9 cellular contexts compared by ENCODE assay signal in genomic region chr1:227946624-227947424, GRCh38. TPM values are rescaled to one million over a fixed set of nuclear protein-coding genes. Genes with fewer than 3 reads are reported as not detected.
DNase-seq lines count a peak whose midpoint lies in the region; ATAC-seq, FAIRE-seq and TF ChIP-seq lines count a peak whose summit lies in the region.
"Had no signal": no experiment of that assay in that cellular context is flagged by ENCODE, and none has a peak within 500 bp of the region (broad histone marks: within the 10 kb centered on the region; RNA-seq: fewer than 3 reads in every experiment).

No MANE protein-coding gene starts in this region.

- H2AFZ ChIP-seq in keratinocyte (ENCODE audit: control insufficient read depth, low read length) = peak overlapping the region; percentile 51

- FAIRE-seq in keratinocyte (lab: Jason Lieb, UNC) (peak; percentile 29), RCC 7860 (lab: Jason Lieb, UNC) (no peak)

- no peaks in the 10 kb centered on the region for H3K27me3 ChIP-seq in WERI-Rb-1 (ENCODE audit: insufficient read depth, low read depth, severe bottlenecking)
- peaks cover 11% of the 10 kb centered on the region for H3K27me3 ChIP-seq in keratinocyte (ENCODE audit: control insufficient read depth, extremely low read depth, insufficient read depth, low read length)
- H3K27me3 ChIP-seq in spleen (replicated peaks in 1 of 7) = peaks cover 0 to 77% (median 28%) of the 10 kb centered on the region in 7 donors

- 1 to 2% (median 1%) methylated on average over 44 to 63 of the region's 63 CpGs for WGBS in spleen, 5 donors

- peaks cover 18% of the 10 kb centered on the region for H3K4me1 ChIP-seq in keratinocyte (ENCODE audit: control insufficient read depth, extremely low read depth, insufficient read depth, low read length)
- H3K4me1 ChIP-seq in spleen = peaks cover 18 to 47% (median 34%) of the 10 kb centered on the region in 6 donors

- H3K79me2 ChIP-seq in keratinocyte (ENCODE audit: control insufficient read depth, insufficient read depth, low read length) = peaks cover 7% of the 10 kb centered on the region

- H3K36me3 ChIP-seq in WERI-Rb-1 (no peaks in the 10 kb centered on the region), keratinocyte (ENCODE audit: control insufficient read depth in 2 of 2, extremely low read depth in 1 of 2, insufficient read depth in 2 of 2, low read length in 2 of 2) (no peaks in the 10 kb centered on the region), spleen (no peaks in the 10 kb centered on the region)

- no peaks in the 10 kb centered on the region for H3K9me1 ChIP-seq in keratinocyte (ENCODE audit: control insufficient read depth, extremely low read depth, insufficient read depth, low read length)

- H3K4me3 ChIP-seq in WERI-Rb-1 (ENCODE audit: low read depth, low read length) (peak overlapping the region; percentile 47), keratinocyte (ENCODE audit: control insufficient read depth in 2 of 3, extremely low read depth in 1 of 3, insufficient read depth in 2 of 3, low read depth in 1 of 3, low read length in 3 of 3) (peak overlapping the region; percentile 47 to 72 (median 61)), spleen (peak overlapping the region; percentile 19 to 74 (median 48))

- peak; percentile 57 for ATAC-seq in GM21390 (IDR thresholded peaks at IDR 0.05; ENCODE audit: unreplicated experiment)

- intact Hi-C loops in spleen (cut with DNase I; ENCODE audit: low total_unique reads) = loop anchor here (5.0 kb wide), 1 partner anchor 185 kb away; no protein-coding TSS in a partner anchor

- dilution Hi-C loops in keratinocyte (cut with MboI; ENCODE audit: extremely low pct_ligation_motif_present, low sequenced_read_pairs) = no loop called here

- H3K27ac ChIP-seq in WERI-Rb-1 (no peak overlapping the region; the same call in 1 of the 2 replicates), keratinocyte (ENCODE audit: control insufficient read depth, insufficient read depth, low read length) (no peak overlapping the region), spleen (peak overlapping the region in 6 of 8 donors; percentile 26 to 81 (median 70))

- TF ChIP-seq POLR2A in spleen (IDR thresholded peaks at IDR 0.05) = no peak

- H3K9me3 ChIP-seq in WERI-Rb-1 (ENCODE audit: severe bottlenecking) = no peaks in the 10 kb centered on the region
- H3K9me3 ChIP-seq in keratinocyte (ENCODE audit: control insufficient read depth, low read depth, low read length) = no peaks in the 10 kb centered on the region
- no peaks in the 10 kb centered on the region for H3K9me3 ChIP-seq in spleen

- peaks cover 3% of the 10 kb centered on the region for H4K20me1 ChIP-seq in keratinocyte (ENCODE audit: control insufficient read depth, extremely low read depth, insufficient read depth, low read length)

- peak overlapping the region; percentile 13 for H3K9ac ChIP-seq in keratinocyte (ENCODE audit: control insufficient read depth, extremely low read depth, insufficient read depth, low read length)

- H3K4me2 ChIP-seq in keratinocyte (ENCODE audit: control insufficient read depth, extremely low read depth, insufficient read depth, low read depth, low read length) = peak overlapping the region; percentile 81

- TF ChIP-seq CTCF in WERI-Rb-1 (IDR thresholded peaks at IDR 0.05; ENCODE audit: low read depth, low read length) (peak; percentile 60), keratinocyte (optimal IDR thresholded peaks at IDR 0.05 in 1 of 3, IDR thresholded peaks at IDR 0.05 in 1 of 3, conservative IDR thresholded peaks at IDR 0.05 in 1 of 3; ENCODE audit: extremely low read depth in 1 of 3, insufficient read depth in 2 of 3, low read length in 3 of 3) (peak; percentile 40 to 77 (median 48)), spleen (IDR thresholded peaks at IDR 0.05 in 8 of 11, conservative IDR thresholded peaks at IDR 0.05 in 3 of 11) (peak; percentile 27 to 86 (median 75))

- DNase-seq in COLO668 (lab: John Stamatoyannopoulos, UW; ENCODE audit: unreplicated experiment) (peak; percentile 94), NCI-H1092 treated with DMSO at 0.1 percent for 48 hours (lab: John Stamatoyannopoulos, UW) (peak; percentile 78), WERI-Rb-1 (peak; percentile 67), cerebellum (ENCODE audit: low spot score) (peak; percentile 87), keratinocyte (ENCODE audit: low read depth, low spot score) (no peak), spleen (peak; percentile 91), RCC 7860 (ENCODE audit: low spot score) (no peak)

RNA-seq across cellular contexts. Expression of gene WNT9A, which starts 0.9 kb away (rescaled TPM):
- total RNA-seq in cerebellum = 1.9 TPM
- 1.7 to 2.5 TPM (median 2.3 TPM) in 3 replicates for polyA plus RNA-seq in keratinocyte
- polyA plus RNA-seq in keratinocyte (2011; ENCODE audit: low read depth) = 0.75 TPM
- polyA plus RNA-seq in keratinocyte (2011; cell fraction: cytosol; rRNA removed) = 1.7 and 2.3 TPM in 2 replicates
- 6.2 and 6.4 TPM in 2 replicates for polyA plus RNA-seq in keratinocyte (2011; cell fraction: nucleus; rRNA removed)
- 2.1 and 2.4 TPM in 2 replicates for polyA plus RNA-seq in keratinocyte (2012; ENCODE audit: low replicate concordance)
- polyA minus RNA-seq in keratinocyte = 3.9 to 6.0 TPM (median 4.9 TPM) in 3 replicates
- polyA minus RNA-seq in keratinocyte (2011; cell fraction: cytosol; rRNA and poly(A)+ RNA removed) = 4.4 TPM
- polyA minus RNA-seq in keratinocyte (2011; cell fraction: nucleus; rRNA and poly(A)+ RNA removed) = 4.8 and 5.7 TPM in 2 replicates
- 1 to 10 TPM in 4 of 7 donors, under 1 TPM in 3; 0.37 to 3.6 (median 1.2) TPM for total RNA-seq in spleen
- under 1 TPM; 0.08 to 0.70 (median 0.11) TPM for polyA plus RNA-seq in spleen

RNA-seq across cellular contexts. Expression of gene WNT3A, which starts 60.0 kb away (rescaled TPM):
- total RNA-seq in cerebellum = 0.45 TPM
- 0.07 to 0.15 TPM (median 0.07 TPM) in 3 replicates for polyA plus RNA-seq in keratinocyte
- polyA plus RNA-seq in keratinocyte (2011; ENCODE audit: low read depth) = not detected
- 0.02 and 0.16 TPM in 2 replicates for polyA plus RNA-seq in keratinocyte (2011; cell fraction: cytosol; rRNA removed)
- polyA plus RNA-seq in keratinocyte (2011; cell fraction: nucleus; rRNA removed) = 0.19 and 0.35 TPM in 2 replicates
- 0.08 TPM in 1 of 2 replicates, not detected in the other for polyA plus RNA-seq in keratinocyte (2012; ENCODE audit: low replicate concordance)
- polyA minus RNA-seq in keratinocyte = 0.06 to 0.13 TPM in 2 of 3 replicates, not detected in the other
- not detected for polyA minus RNA-seq in keratinocyte (2011; cell fraction: cytosol; rRNA and poly(A)+ RNA removed)
- polyA minus RNA-seq in keratinocyte (2011; cell fraction: nucleus; rRNA and poly(A)+ RNA removed) = 0.32 TPM in 1 of 2 replicates, not detected in the other
- total RNA-seq in spleen = not detected
- not detected for polyA plus RNA-seq in spleen
- total RNA-seq: T-helper 2 cell treated with Interferon-gamma antibody and Interleukin-4, amounts not matched to agents 100 ng/mL and 5 ng/mL, for 36 hours had no signal

Comparison
In these comparisons a context has a peak if more than half of its experiments do, and no peak if none do; other contexts are left out.
1. DNase-seq: peak in COLO668 (single experiment), NCI-H1092 treated with DMSO at 0.1 percent for 48 hours (single experiment), WERI-Rb-1 (single experiment), cerebellum (single experiment) and spleen (single experiment); none in keratinocyte (single experiment) and RCC 7860 (single experiment).
2. H3K27ac ChIP-seq: peak in spleen (6 of 8); none in WERI-Rb-1 (single experiment) and keratinocyte (single experiment).
3. Peak in every context shown above with its lines, with median percentiles within 50 percentile points of each other: H3K4me3 ChIP-seq and CTCF ChIP-seq.